1 cellular context compared by ENCODE assay signal in genomic region chr3:63046152-63046551, GRCh38.
TF ChIP-seq lines count a peak whose summit lies in the region.

No MANE protein-coding gene starts in this region.

TF ChIP-seq in GM23338, 12 proteins besides CTCF, POLR2A, EP300 and RAD21 (continued from another document):
- no peak for TF ChIP-seq ZNF462 (CRISPR knock-in tag; IDR thresholded peaks at IDR 0.05)
- no peak for TF ChIP-seq CREB1 (CRISPR knock-in tag; IDR thresholded peaks at IDR 0.05; ENCODE audit: low read depth)
- no peak for TF ChIP-seq ZNF114 (CRISPR knock-in tag; IDR thresholded peaks at IDR 0.05)
- no peak for TF ChIP-seq POLR2AphosphoS5 (IDR thresholded peaks at IDR 0.05; ENCODE audit: low read depth)
- TF ChIP-seq JUNB (IDR thresholded peaks at IDR 0.05; ENCODE audit: unreplicated experiment): no peak
- TF ChIP-seq ZNF331 (CRISPR knock-in tag; IDR thresholded peaks at IDR 0.05; ENCODE audit: low read depth): no peak
- no peak for TF ChIP-seq EZH2 (IDR thresholded peaks at IDR 0.05; ENCODE audit: low read depth, unreplicated experiment)
